In genomic region chr1:44941424-44942324, GRCh38 we compare ENCODE assay signal across 1 cellular context.
TF ChIP-seq lines count a peak whose summit lies in the region.

No MANE protein-coding gene starts in this region.

TF ChIP-seq in HepG2, 621 proteins besides CTCF, POLR2A, EP300 and RAD21:
- TF ChIP-seq PRMT3 (CRISPR knock-in tag; IDR thresholded peaks at IDR 0.05; ENCODE audit: borderline replicate concordance, low read depth) (no peak), BRD4 (CRISPR knock-in tag; IDR thresholded peaks at IDR 0.05) (no peak), ZNF562 (CRISPR knock-in tag; IDR thresholded peaks at IDR 0.05; ENCODE audit: borderline replicate concordance) (no peak), ZNF296 (CRISPR knock-in tag; conservative IDR thresholded peaks at IDR 0.05) (no peak), ZNF143 (CRISPR knock-in tag; IDR thresholded peaks at IDR 0.05) (no peak), GATA4 (IDR thresholded peaks at IDR 0.05; ENCODE audit: borderline replicate concordance, low read depth) (no peak), FOXO1 (CRISPR knock-in tag; IDR thresholded peaks at IDR 0.05) (no peak), XBP1 (CRISPR knock-in tag; IDR thresholded peaks at IDR 0.05) (no peak), ZBTB8A (CRISPR knock-in tag; IDR thresholded peaks at IDR 0.05; ENCODE audit: borderline replicate concordance, low read depth) (no peak)
